Comparison of ENCODE assay signal across 10 cellular contexts in genomic region chr7:16114633-16115032, GRCh38.
DNase-seq lines count a peak whose midpoint lies in the region; ATAC-seq and TF ChIP-seq lines count a peak whose summit lies in the region.
"Had no signal": no experiment of that assay in that cellular context is flagged by ENCODE, and none has a peak within 500 bp of the region (broad histone marks: within the 10 kb centered on the region; RNA-seq: fewer than 3 reads in every experiment).

No MANE protein-coding gene starts in this region.

- in situ Hi-C loops in ACHN (cut with HindIII; ENCODE audit: low pct_ligation_motif_present, low pct_unique_long_range_greater_than_20kb, low sequenced_read_pairs) = no loop called here
- in situ Hi-C loops in SK-MEL-5 (cut with HindIII; ENCODE audit: low pct_unique_long_range_greater_than_20kb, low sequenced_read_pairs) = no loop called here

- peaks cover 5% of the 10 kb centered on the region for H3K9me3 Mint-ChIP-seq in activated T-cell treated with anti-CD3 and anti-CD28 coated beads, Interleukin-2, amount 50 U/mL, for 4 hours

- peak; percentile 78 for TF ChIP-seq CTCF in foreskin keratinocyte (conservative IDR thresholded peaks at IDR 0.05)

- DNase-seq in ACHN = peak; percentile 46
- peak; percentile 63 for DNase-seq in HCEC 1CT
- DNase-seq in SK-MEL-5 (ENCODE audit: low read depth, low spot score) = peak; percentile 58
- DNase-seq in foreskin keratinocyte = peak in 1 of 2 donors; percentile 26
- no peak for DNase-seq in GM19240 (ENCODE audit: insufficient read length, low spot score)
- no peak for DNase-seq in effector CD4-positive, alpha-beta T cell
- no peak for DNase-seq in activated T-cell treated with anti-CD3 and anti-CD28 coated beads, Interleukin-2, amount 50 U/mL, for 4 hours
- DNase-seq: gastrocnemius medialis, spleen had no signal

- H3K27ac ChIP-seq in foreskin keratinocyte = no peak overlapping the region
- H3K27ac ChIP-seq: gastrocnemius medialis, spleen had no signal

- H3K4me1 ChIP-seq in foreskin keratinocyte = no peaks in the 10 kb centered on the region
- H3K4me1 ChIP-seq: gastrocnemius medialis, spleen had no signal

- H3K4me3 Mint-ChIP-seq in activated T-cell treated with anti-CD3 and anti-CD28 coated beads, Interleukin-2, amount 50 U/mL, for 4 hours = no peak overlapping the region

- no peaks in the 10 kb centered on the region for H3K27me3 ChIP-seq in foreskin keratinocyte
- H3K27me3 ChIP-seq: gastrocnemius medialis, spleen had no signal

- no peaks in the 10 kb centered on the region for H3K36me3 Mint-ChIP-seq in activated T-cell treated with anti-CD3 and anti-CD28 coated beads, Interleukin-2, amount 50 U/mL, for 4 hours (ENCODE audit: insufficient read depth)

- H3K4me1 Mint-ChIP-seq in activated T-cell treated with anti-CD3 and anti-CD28 coated beads, Interleukin-2, amount 50 U/mL, for 4 hours (ENCODE audit: low read depth) = no peaks in the 10 kb centered on the region

- H3K27me3 Mint-ChIP-seq in activated T-cell treated with anti-CD3 and anti-CD28 coated beads, Interleukin-2, amount 50 U/mL, for 4 hours (ENCODE audit: low read depth) = no peaks in the 10 kb centered on the region

- ATAC-seq in foreskin keratinocyte (no peak), GM21786 (IDR thresholded peaks at IDR 0.05; ENCODE audit: unreplicated experiment) (no peak)
- no peak for ATAC-seq in activated T-cell treated with anti-CD3 and anti-CD28 coated beads, Interleukin-2, amount 50 U/mL, for 4 hours
- ATAC-seq: gastrocnemius medialis had no signal

Comparison
In these comparisons a context has a peak if more than half of its experiments do, and no peak if none do; other contexts are left out.
1. DNase-seq: peak in ACHN (single experiment), HCEC 1CT (single experiment) and SK-MEL-5 (single experiment); none in GM19240 (single experiment), effector CD4-positive, alpha-beta T cell (single experiment) and activated T-cell treated with anti-CD3 and anti-CD28 coated beads, Interleukin-2, amount 50 U/mL, for 4 hours (single experiment).